ENCODE assay signal across 22 cellular contexts in genomic region chr22:49685116-49685515, GRCh38.
A peak's percentile ranks its signal among the peaks of the same experiment; 100 is the strongest.
DNase-seq lines count a peak whose midpoint lies in the region; ATAC-seq and TF ChIP-seq lines count a peak whose summit lies in the region.
"Had no signal": no experiment of that assay in that cellular context is flagged by ENCODE, and none has a peak within 500 bp of the region (broad histone marks: within the 10 kb centered on the region; RNA-seq: fewer than 3 reads in every experiment).

No MANE protein-coding gene starts in this region.

- POLR2A ChIA-PET in WTC11 (lab: Charles Lee): no interaction called here

- no peak overlapping the region for H3K27ac ChIP-seq in endodermal cell (ENCODE audit: low read depth, low read length)
- H3K27ac ChIP-seq: 22Rv1, BLaER1, C4-2B had no signal

- H3K36me3 ChIP-seq in endodermal cell (ENCODE audit: control insufficient read depth, insufficient read depth, low read length): no peaks in the 10 kb centered on the region
- H3K36me3 ChIP-seq: BLaER1, HAP-1 had no signal

- DNase-seq in activated effector memory CD4-positive, alpha-beta T cell treated with anti-CD3 and anti-CD28 coated beads, Interleukin-2, amount 50 U/mL, for 16 hours: peak; percentile 25
- DNase-seq in activated effector memory CD4-positive, alpha-beta T cell treated with Interleukin-2 at 50 U/mL for 16 hours: no peak
- DNase-seq in WTC11 (ENCODE audit: low spot score): no peak
- DNase-seq in endodermal cell: peak; percentile 36
- peak; percentile 31 for DNase-seq in type B pancreatic cell (ENCODE audit: extremely low spot score, unreplicated experiment)
- DNase-seq: Caco-2; CD4-positive, CD25-positive, alpha-beta regulatory T cell; CD8-positive, alpha-beta T cell; DMS 273 treated with DMSO at 0.1 percent for 48 hours; DMS79; EL; GDM1; HFFc6 had no signal

- H3K4me1 Mint-ChIP-seq in WTC11 (no peaks in the 10 kb centered on the region), endodermal cell (no peaks in the 10 kb centered on the region), type B pancreatic cell (ENCODE audit: unreplicated experiment) (no peaks in the 10 kb centered on the region)
- H3K4me1 Mint-ChIP-seq: B cell; CD4-positive, CD25-positive, alpha-beta regulatory T cell; GM23338 had no signal

- peaks cover 4% of the 10 kb centered on the region for H3K9me3 Mint-ChIP-seq in WTC11
- H3K9me3 Mint-ChIP-seq in endodermal cell: no peaks in the 10 kb centered on the region
- no peaks in the 10 kb centered on the region for H3K9me3 Mint-ChIP-seq in type B pancreatic cell
- H3K9me3 Mint-ChIP-seq: CD8-positive, alpha-beta T cell; GM23338 had no signal

- CTCF ChIA-PET in WTC11 (lab: Charles Lee): no interaction called here

- H3K4me3 Mint-ChIP-seq in WTC11 (no peak overlapping the region), endodermal cell (no peak overlapping the region), type B pancreatic cell (no peak overlapping the region)
- H3K4me3 Mint-ChIP-seq: B cell; CD4-positive, CD25-positive, alpha-beta regulatory T cell; CD8-positive, alpha-beta T cell; GM23338; HFFc6 had no signal

- H3K27ac Mint-ChIP-seq in WTC11 (no peak overlapping the region), endodermal cell (no peak overlapping the region), type B pancreatic cell (no peak overlapping the region)
- H3K27ac Mint-ChIP-seq: B cell; CD8-positive, alpha-beta T cell; GM23338; HFFc6 had no signal

- H3K36me3 Mint-ChIP-seq in WTC11 (no peaks in the 10 kb centered on the region), endodermal cell (ENCODE audit: low read depth) (no peaks in the 10 kb centered on the region), type B pancreatic cell (no peaks in the 10 kb centered on the region)
- H3K36me3 Mint-ChIP-seq: CD4-positive, CD25-positive, alpha-beta regulatory T cell; CD8-positive, alpha-beta T cell had no signal

- TF ChIP-seq CTCF in WTC11 (IDR thresholded peaks at IDR 0.05) (no peak), endodermal cell (conservative IDR thresholded peaks at IDR 0.05) (no peak), type B pancreatic cell (conservative IDR thresholded peaks at IDR 0.05) (no peak)

- no peak overlapping the region for H3K4me3 ChIP-seq in endodermal cell (ENCODE audit: low read length)
- H3K4me3 ChIP-seq: BLaER1, GM23338, HAP-1 had no signal

- no peaks in the 10 kb centered on the region for H3K9me3 ChIP-seq in endodermal cell (ENCODE audit: control insufficient read depth, low read length)
- H3K9me3 ChIP-seq: BLaER1, Caco-2, HAP-1 had no signal

- ATAC-seq in WTC11 (no peak), GM18519 (IDR thresholded peaks at IDR 0.05; ENCODE audit: low FRiP score, unreplicated experiment) (no peak), GM18520 (IDR thresholded peaks at IDR 0.05; ENCODE audit: unreplicated experiment) (no peak), GM21367 (IDR thresholded peaks at IDR 0.05; ENCODE audit: unreplicated experiment) (no peak)
- ATAC-seq: CD8-positive, alpha-beta T cell; GM23338 had no signal

- no peak overlapping the region for H3K9ac ChIP-seq in endodermal cell (ENCODE audit: extremely low read depth, low read length, poor library complexity, severe bottlenecking)
- H3K9ac ChIP-seq: BLaER1 had no signal

- H3K27me3 ChIP-seq in endodermal cell (ENCODE audit: control insufficient read depth, insufficient read depth, low read length, poor library complexity, severe bottlenecking): no peaks in the 10 kb centered on the region
- H3K27me3 ChIP-seq: BLaER1 had no signal

- H3K27me3 Mint-ChIP-seq in WTC11 (ENCODE audit: low read depth): no peaks in the 10 kb centered on the region; the same call in 1 of the 2 replicates
- H3K27me3 Mint-ChIP-seq in endodermal cell (ENCODE audit: insufficient read depth): no peaks in the 10 kb centered on the region
- peaks cover 45% of the 10 kb centered on the region for H3K27me3 Mint-ChIP-seq in type B pancreatic cell

- no peaks in the 10 kb centered on the region for H3K4me1 ChIP-seq in endodermal cell (ENCODE audit: control insufficient read depth, insufficient read depth, low read length)
- H3K4me1 ChIP-seq: Caco-2, HAP-1 had no signal

- WGBS in endodermal cell (ENCODE audit: insufficient coverage in 1 of 2, insufficient read length in 1 of 2), 2 experiments: 87 to 88% methylated on average over 6 to 9 of the region's 9 CpGs

TF ChIP-seq in WTC11, 78 proteins besides CTCF, POLR2A, EP300 and RAD21:
- no peak for TF ChIP-seq GTF2I (CRISPR knock-in tag; conservative IDR thresholded peaks at IDR 0.05)
- TF ChIP-seq SOX15 (CRISPR knock-in tag; IDR thresholded peaks at IDR 0.05): no peak
- no peak for TF ChIP-seq TP53 (CRISPR knock-in tag; IDR thresholded peaks at IDR 0.05)
- TF ChIP-seq MAX (CRISPR knock-in tag; IDR thresholded peaks at IDR 0.05): no peak
- TF ChIP-seq GRHL2 (CRISPR knock-in tag; IDR thresholded peaks at IDR 0.05; ENCODE audit: insufficient replicate concordance, severe bottlenecking): no peak
- TF ChIP-seq USF2 (CRISPR knock-in tag; IDR thresholded peaks at IDR 0.05): 0 out of 2 replicates have a peak, but pooled peaks have one; percentile 30
- no peak for TF ChIP-seq E2F5 (CRISPR knock-in tag; IDR thresholded peaks at IDR 0.05)

Comparison
In these comparisons a context has a peak if more than half of its experiments do, and no peak if none do; other contexts are left out.
1. DNase-seq: peak in activated effector memory CD4-positive, alpha-beta T cell treated with anti-CD3 and anti-CD28 coated beads, Interleukin-2, amount 50 U/mL, for 16 hours (single experiment), endodermal cell (single experiment) and type B pancreatic cell (single experiment); none in activated effector memory CD4-positive, alpha-beta T cell treated with Interleukin-2 at 50 U/mL for 16 hours (single experiment) and WTC11 (single experiment).